ENCODE assay signal across 20 cellular contexts in the genomic region with DNA sequence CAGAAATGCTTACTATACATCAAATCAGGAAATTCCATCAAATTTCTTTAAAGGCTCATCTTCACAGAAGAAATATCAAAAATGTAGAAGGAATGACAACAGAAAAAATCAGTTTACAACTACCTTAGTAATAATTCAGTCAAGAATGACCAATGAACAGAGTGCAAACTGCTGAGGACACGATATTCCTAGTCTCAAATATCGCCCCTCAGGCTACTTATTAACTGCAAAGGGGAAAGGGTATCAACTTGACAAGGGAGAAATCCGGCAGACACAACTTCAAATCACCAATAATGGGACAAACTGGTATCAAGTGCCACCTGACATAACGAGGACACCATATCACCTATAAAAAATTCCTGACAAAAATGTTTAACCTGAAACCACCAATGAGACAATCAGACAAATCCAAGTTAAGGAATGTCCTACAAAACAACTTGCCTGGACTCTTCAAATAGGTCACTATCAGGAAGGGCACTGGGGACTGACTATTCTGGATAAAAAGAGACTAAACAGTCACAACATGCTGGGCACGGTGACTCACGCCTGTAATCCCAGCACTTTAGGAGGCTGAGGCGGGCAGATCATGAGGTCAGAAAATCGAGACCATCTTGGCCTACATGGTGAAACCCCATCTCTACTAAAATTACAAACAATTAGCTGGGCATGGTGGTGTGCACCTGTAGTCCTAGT.
"Had no signal": no experiment of that assay in that cellular context is flagged by ENCODE, and none has a peak within 500 bp of the region (broad histone marks: within the 10 kb centered on the region; RNA-seq: fewer than 3 reads in every experiment).

No MANE protein-coding gene starts in this region.

- H3K4me3 ChIP-seq: heart right ventricle, lower lobe of right lung, ovary, suprapubic skin, thyroid gland, upper lobe of right lung, vagina had no signal

- H3K4me1 ChIP-seq: lower lobe of right lung, thyroid gland, upper lobe of right lung had no signal

- H3K27ac Mint-ChIP-seq: memory B cell; mesothelial cell of epicardium; stimulated activated effector memory CD8-positive, alpha-beta T cell treated with anti-CD3 and anti-CD28 coated beads, Interleukin-12 subunit alpha, Interleukin-12 subunit beta, amount 100 ng/mL, for 72 hours had no signal

- H3K27me3 Mint-ChIP-seq: effector memory CD8-positive, alpha-beta T cell; memory B cell had no signal

- H3K27ac ChIP-seq: heart right ventricle, lower lobe of right lung, ovary, suprapubic skin, thyroid gland, upper lobe of right lung, vagina had no signal

- ATAC-seq: effector memory CD8-positive, alpha-beta T cell; heart right ventricle; lower lobe of right lung; natural killer cell; right cardiac atrium; stimulated activated effector memory CD8-positive, alpha-beta T cell treated with anti-CD3 and anti-CD28 coated beads, Interleukin-12 subunit alpha, Interleukin-12 subunit beta, amount 100 ng/mL, for 72 hours; stimulated activated naive CD8-positive, alpha-beta T cell treated with anti-CD3 and anti-CD28 coated beads, Interleukin-15, Interleukin-2, amounts not matched to agents 100 U/mL and 50 U/mL, for 24 hours; upper lobe of right lung had no signal

- H3K9me3 ChIP-seq: heart right ventricle, lower lobe of right lung, ovary, suprapubic skin, thyroid gland, upper lobe of right lung, vagina had no signal

- H3K27me3 ChIP-seq: heart right ventricle, ovary, suprapubic skin, thyroid gland, upper lobe of right lung, vagina had no signal

- H3K36me3 ChIP-seq: ovary, thyroid gland had no signal

- H3K4me1 Mint-ChIP-seq: memory B cell had no signal

- H3K36me3 Mint-ChIP-seq: natural killer cell had no signal

- H3K9me3 Mint-ChIP-seq: effector memory CD8-positive, alpha-beta T cell; memory B cell; mesothelial cell of epicardium; natural killer cell; neural crest cell; stimulated activated effector memory CD8-positive, alpha-beta T cell treated with anti-CD3 and anti-CD28 coated beads, Interleukin-12 subunit alpha, Interleukin-12 subunit beta, amount 100 ng/mL, for 72 hours had no signal

- DNase-seq: effector memory CD8-positive, alpha-beta T cell; heart right ventricle; hypothalamus; kidney glomerular epithelial cell; lower lobe of right lung; natural killer cell; nucleus accumbens; ovary; right cardiac atrium; stimulated activated CD4-positive, alpha-beta T cell treated with anti-CD3 and anti-CD28 coated beads, Interleukin-4, amount 100 ng/mL, for 1 hour; stimulated activated CD8-positive, alpha-beta memory T cell treated with anti-CD3 and anti-CD28 coated beads, Interleukin-4, amount 100 ng/mL, for 48 hours; stimulated activated naive CD8-positive, alpha-beta T cell treated with anti-CD3 and anti-CD28 coated beads, Interleukin-15, Interleukin-2, amounts not matched to agents 100 U/mL and 50 U/mL, for 24 hours; thyroid gland; upper lobe of right lung had no signal

- H3K4me3 Mint-ChIP-seq: effector memory CD8-positive, alpha-beta T cell; memory B cell; mesothelial cell of epicardium; natural killer cell; neural crest cell; stimulated activated effector memory CD8-positive, alpha-beta T cell treated with anti-CD3 and anti-CD28 coated beads, Interleukin-12 subunit alpha, Interleukin-12 subunit beta, amount 100 ng/mL, for 72 hours had no signal
